9 cellular contexts compared by ENCODE assay signal in the genomic region with DNA sequence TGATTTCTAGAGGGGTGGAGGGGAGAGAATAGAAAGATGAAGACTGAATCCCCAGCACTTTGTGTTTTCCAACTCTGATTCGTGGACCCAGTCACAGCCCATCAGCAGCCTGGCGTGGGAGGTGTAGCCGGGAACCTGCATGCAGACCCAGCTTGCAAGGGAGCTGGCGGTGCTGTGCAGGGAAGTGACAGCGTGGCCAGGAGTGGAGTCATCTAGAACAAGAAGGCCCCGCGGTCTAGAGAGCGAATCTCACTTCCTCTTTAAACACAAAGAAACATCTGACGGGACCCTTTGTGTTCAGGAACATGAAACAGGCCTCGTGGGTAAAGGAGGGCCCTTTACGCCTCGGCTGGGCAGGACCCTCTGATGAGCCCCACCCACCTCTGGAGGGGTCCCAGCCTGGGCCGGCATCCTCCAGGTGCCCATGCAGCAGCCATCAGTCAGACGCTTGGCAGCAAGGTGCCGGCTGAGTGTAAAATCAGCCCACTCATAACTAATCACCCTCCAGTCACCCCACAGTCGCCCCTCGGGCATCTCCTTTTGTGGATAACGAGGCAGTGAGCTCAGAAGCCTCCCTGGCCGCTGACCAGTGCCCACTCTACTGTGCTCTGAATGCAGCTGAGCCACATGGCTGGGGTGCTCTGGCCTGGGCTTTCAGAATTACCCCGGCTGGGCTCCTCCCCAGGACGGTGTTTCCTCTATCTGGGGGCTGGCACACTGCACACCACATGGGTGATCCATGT. TPM values are rescaled to one million over a fixed set of nuclear protein-coding genes. Genes with fewer than 3 reads are reported as not detected.
A peak's percentile ranks its signal among the peaks of the same experiment; 100 is the strongest.
DNase-seq lines count a peak whose midpoint lies in the region; ATAC-seq and TF ChIP-seq lines count a peak whose summit lies in the region.
"Had no signal": no experiment of that assay in that cellular context is flagged by ENCODE, and none has a peak within 500 bp of the region (broad histone marks: within the 10 kb centered on the region; RNA-seq: fewer than 3 reads in every experiment).

No MANE protein-coding gene starts in this region.

- CTCF ChIA-PET in PC-9 (lab: Charles Lee), result interaction anchor here (0.6 kb wide), 1 partner anchor 371 kb away, joined by 5 read pairs; no protein-coding TSS in a partner anchor

- no TSS peak for BruUV-seq in PC-9 (replicated peaks; lab: Mats Ljungman, UMichigan)

- POLR2A ChIA-PET in PC-9 (lab: Charles Lee; ENCODE audit: unreplicated experiment), result no interaction called here

- peaks cover 17% of the 10 kb centered on the region; the same call in 1 of the 2 replicates for H3F3A ChIP-seq in PC-9 (ENCODE audit: insufficient read depth, low read depth)

- peak; percentile 96 for DNase-seq in SIG-M5 treated with dmso at 0.1 percent for 504 hours (lab: John Stamatoyannopoulos, UW; ENCODE audit: unreplicated experiment)
- DNase-seq in caudate nucleus (lab: John Stamatoyannopoulos, UW), result peak in 32 of 61 donors; percentile 5 to 80 (median 40)
- DNase-seq in putamen (ENCODE audit: low spot score), result peak; percentile 62
- no peak for DNase-seq in PC-9
- no peak for DNase-seq in HUDEP-2 (lab: John Stamatoyannopoulos, UW; ENCODE audit: unreplicated experiment in 76 of 76)
- no peak for DNase-seq in inferior parietal cortex (ENCODE audit: extremely low spot score)

- no peak overlapping the region for H3K4me2 ChIP-seq in PC-9

- no peaks in the 10 kb centered on the region; the same call in 1 of the 2 replicates for H4K20me1 ChIP-seq in PC-9 (ENCODE audit: insufficient read depth)

- H3K27ac ChIP-seq in caudate nucleus (ENCODE audit: low read depth, low read length), result peak overlapping the region; percentile 44
- H3K27ac ChIP-seq in PC-9, result no peak overlapping the region
- H3K27ac ChIP-seq: SK-N-MC had no signal

- H3K36me3 ChIP-seq in PC-9 (ENCODE audit: low read depth), result no peaks in the 10 kb centered on the region

- H2AFZ ChIP-seq in PC-9, result no peak overlapping the region

- H3K79me2 ChIP-seq in PC-9 (ENCODE audit: low read depth), result no peaks in the 10 kb centered on the region

- intact Hi-C loops in PC-9 (cut with micrococcal nuclease; ENCODE audit: unreplicated experiment), result loop anchor here (10.0 kb wide), 1 partner anchor 227 kb away; the partner anchor contains the start of gene ZFPM1

- H3K27me3 ChIP-seq in PC-9 (ENCODE audit: insufficient read depth, low read depth), result no peaks in the 10 kb centered on the region

- peaks cover 22% of the 10 kb centered on the region for H3K4me1 ChIP-seq in PC-9 (replicated peaks; ENCODE audit: insufficient read depth)

- no peaks in the 10 kb centered on the region for H3K9me2 ChIP-seq in PC-9 (ENCODE audit: insufficient read depth)

- ATAC-seq in GM19023 (IDR thresholded peaks at IDR 0.05; ENCODE audit: unreplicated experiment) (peak; percentile 66), HG03025 (IDR thresholded peaks at IDR 0.05; ENCODE audit: low FRiP score, unreplicated experiment) (peak; percentile 64)

- no peak overlapping the region for H3K4me3 ChIP-seq in PC-9
- H3K4me3 ChIP-seq: SK-N-MC had no signal

- TF ChIP-seq CTCF in PC-9 (conservative IDR thresholded peaks at IDR 0.05), result no peak

- H3K9me3 ChIP-seq in PC-9 (ENCODE audit: insufficient read depth, low read depth), result no peaks in the 10 kb centered on the region

RNA-seq across cellular contexts. Expression of gene SNAI3, which starts 4.4 kb away (rescaled TPM):
- total RNA-seq in PC-9 (2021), result 1.3 and 2.0 TPM in 2 replicates

RNA-seq across cellular contexts. Expression of gene MVD, which starts 19.0 kb away (rescaled TPM):
- 146 and 168 TPM in 2 replicates for total RNA-seq in PC-9 (2021)

RNA-seq across cellular contexts. Expression of gene RNF166, which starts 24.3 kb away (rescaled TPM):
- 25.6 and 29.4 TPM in 2 replicates for total RNA-seq in PC-9 (2021)

RNA-seq across cellular contexts. Expression of gene CTU2, which starts 24.4 kb away (rescaled TPM):
- total RNA-seq in PC-9 (2021), result 20.0 and 38.0 TPM in 2 replicates

RNA-seq across cellular contexts. Expression of gene CYBA, which starts 31.0 kb away (rescaled TPM):
- total RNA-seq in PC-9 (2021), result 6.3 and 8.0 TPM in 2 replicates

Comparison
In these comparisons a context has a peak if more than half of its experiments do, and no peak if none do; other contexts are left out.
1. DNase-seq: peak in SIG-M5 treated with dmso at 0.1 percent for 504 hours (single experiment), caudate nucleus (32 of 61) and putamen (single experiment); none in PC-9 (0 of 2), HUDEP-2 (0 of 76) and inferior parietal cortex (single experiment).